Comparison of ENCODE assay signal across 8 cellular contexts in genomic region chr12:120468271-120468845, GRCh38. TPM values are rescaled to one million over a fixed set of nuclear protein-coding genes. Genes with fewer than 3 reads are reported as not detected.
DNase-seq lines count a peak whose midpoint lies in the region; ATAC-seq and TF ChIP-seq lines count a peak whose summit lies in the region.

No MANE protein-coding gene starts in this region.

- CTCF ChIA-PET in HEK293 (lab: Yijun Ruan, JAX): interaction anchor here (0.6 to 1.6 kb wide), 15 partner anchors 10 to 517 kb away, joined by 3 to 12 read pairs (median 4); partner anchors contain the start of genes COX6A1 and SIRT4

- ATAC-seq in left lung: peak; percentile 36

- H3K9me3 ChIP-seq in HEK293 (ENCODE audit: control insufficient read depth, insufficient read depth, low read depth, low read length) (no peaks in the 10 kb centered on the region), SJCRH30 (replicated peaks) (no peaks in the 10 kb centered on the region), left lung (no peaks in the 10 kb centered on the region), suprapubic skin (no peaks in the 10 kb centered on the region)

- H3K4me3 ChIP-seq in HEK293 (ENCODE audit: low read depth, low read length): peak overlapping the region; percentile 96
- H3K4me3 ChIP-seq in SJCRH30: peak overlapping the region; percentile 92
- peak overlapping the region; percentile 82 to 95 for H3K4me3 ChIP-seq in left lung
- H3K4me3 ChIP-seq in suprapubic skin: peak overlapping the region; percentile 70

- TF ChIP-seq CTCF in HEK293 (tag by site-specific recombination; IDR thresholded peaks at IDR 0.05): no peak
- TF ChIP-seq CTCF in left lung (IDR thresholded peaks at IDR 0.05): no peak
- TF ChIP-seq CTCF in suprapubic skin (IDR thresholded peaks at IDR 0.05): no peak

- peak; percentile 52 for DNase-seq in DMS53 treated with DMSO at 0.1 percent for 48 hours (lab: John Stamatoyannopoulos, UW; ENCODE audit: unreplicated experiment)
- peak; percentile 38 to 55 for DNase-seq in SJCRH30
- peak; percentile 36 for DNase-seq in cerebellar cortex (ENCODE audit: low spot score)
- DNase-seq in left lung: peak in 1 of 2 donors; percentile 42
- peak in 1 of 2 donors; percentile 66 for DNase-seq in suprapubic skin (ENCODE audit: low spot score in 2 of 2)
- DNase-seq in Ammon's horn (ENCODE audit: low spot score): no peak
- no peak for DNase-seq in NCI-H1105 (lab: John Stamatoyannopoulos, UW)

- peaks cover 10% of the 10 kb centered on the region; the same call in 1 of the 2 replicates for H3K4me1 ChIP-seq in HEK293 (ENCODE audit: control insufficient read depth, insufficient read depth, low read length)
- no peaks in the 10 kb centered on the region for H3K4me1 ChIP-seq in SJCRH30
- H3K4me1 ChIP-seq in left lung: peaks cover 10 to 37% of the 10 kb centered on the region in 2 donors
- peaks cover 45% of the 10 kb centered on the region for H3K4me1 ChIP-seq in suprapubic skin

- intact Hi-C loops in left lung (cut with DNase I): no loop called here

- no peak for TF ChIP-seq EP300 in suprapubic skin (IDR thresholded peaks at IDR 0.05)

- POLR2A ChIA-PET in HEK293 (lab: Yijun Ruan, JAX): interaction anchor here (0.6 to 4.7 kb wide), 9 partner anchors 15 to 266 kb away, joined by 3 to 38 read pairs (median 5); partner anchors contain the start of genes COQ5, DYNLL1, POP5 and RNU4-2

- H3K27ac ChIP-seq in HEK293 (ENCODE audit: extremely low read depth, low read depth, low read length): peak overlapping the region; percentile 99
- peak overlapping the region; percentile 60 for H3K27ac ChIP-seq in SJCRH30
- H3K27ac ChIP-seq in left lung: peak overlapping the region; percentile 94 to 95
- H3K27ac ChIP-seq in suprapubic skin: peak overlapping the region; percentile 96

- H3K36me3 ChIP-seq in HEK293 (ENCODE audit: control insufficient read depth in 2 of 2, insufficient read depth in 1 of 2, low read length in 2 of 2) (peaks cover 39 to 44% of the 10 kb centered on the region in 2 experiments), SJCRH30 (peaks cover 41% of the 10 kb centered on the region), left lung (peaks cover 0 to 35% of the 10 kb centered on the region in 2 donors), suprapubic skin (peaks cover 26% of the 10 kb centered on the region)

- H3K27me3 ChIP-seq in SJCRH30 (no peaks in the 10 kb centered on the region), left lung (no peaks in the 10 kb centered on the region), suprapubic skin (no peaks in the 10 kb centered on the region)

- whole genome bisulfite sequencing in suprapubic skin: 2% methylated on average over 19 of the region's 23 CpGs

- no peak for TF ChIP-seq POLR2A in suprapubic skin (IDR thresholded peaks at IDR 0.05)

TF ChIP-seq in HEK293, 187 proteins besides CTCF, POLR2A, EP300 and RAD21 (continues in another document):
- TF ChIP-seq ZNF510 (tag by site-specific recombination; IDR thresholded peaks at IDR 0.05; ENCODE audit: insufficient replicate concordance) (no peak), BCL6B (tag by site-specific recombination; IDR thresholded peaks at IDR 0.05) (no peak), ZSCAN18 (tag by site-specific recombination; IDR thresholded peaks at IDR 0.05) (no peak), ZBTB17 (tag by site-specific recombination; IDR thresholded peaks at IDR 0.05) (peak; percentile 56; the same call in 1 of the 2 replicates), ZNF19 (tag by site-specific recombination; IDR thresholded peaks at IDR 0.05; ENCODE audit: low read depth) (no peak), IKZF3 (tag by site-specific recombination; IDR thresholded peaks at IDR 0.05) (no peak), ZNF26 (tag by site-specific recombination; IDR thresholded peaks at IDR 0.05) (no peak), HOXD13 (CRISPR knock-in tag; IDR thresholded peaks at IDR 0.05; ENCODE audit: borderline replicate concordance) (no peak), ZNF23 (tag by site-specific recombination; IDR thresholded peaks at IDR 0.05; ENCODE audit: borderline replicate concordance) (no peak), ZBTB7A (tag by site-specific recombination; IDR thresholded peaks at IDR 0.05; ENCODE audit: low read depth) (no peak), ZBTB10 (tag by site-specific recombination; IDR thresholded peaks at IDR 0.05) (no peak), ZNF530 (tag by site-specific recombination; IDR thresholded peaks at IDR 0.05; ENCODE audit: low read depth) (no peak)

RNA-seq across cellular contexts. Expression of gene SRSF9, which starts 1.2 kb away (rescaled TPM):
- 120 and 136 TPM in 2 replicates for total RNA-seq in SJCRH30 (2014; rRNA removed; shearing (Covaris generic))
- total RNA-seq in left lung: 100 to 1,000 TPM; 120 to 136 TPM
- total RNA-seq in suprapubic skin: 10 to 100 TPM; 51.5 to 98.5 (median 73.0) TPM

RNA-seq across cellular contexts. Expression of gene GATC, which starts 22.1 kb away (rescaled TPM):
- 29.8 and 31.4 TPM in 2 replicates for total RNA-seq in SJCRH30 (2014; rRNA removed; shearing (Covaris generic))
- 10 to 100 TPM; 30.1 TPM for total RNA-seq in left lung
- total RNA-seq in suprapubic skin: 10 to 100 TPM; 17.5 to 27.8 (median 21.0) TPM

RNA-seq across cellular contexts. Expression of gene TRIAP1, which starts 22.2 kb away (rescaled TPM):
- 43.4 and 45.5 TPM in 2 replicates for total RNA-seq in SJCRH30 (2014; rRNA removed; shearing (Covaris generic))
- total RNA-seq in left lung (10 to 100 TPM; 21.9 to 29.1 TPM), suprapubic skin (10 to 100 TPM in 3 of 4 donors, 1 to 10 TPM in 1; 9.7 to 22.9 (median 17.4) TPM)

RNA-seq across cellular contexts. Expression of gene DYNLL1, which starts 27.6 kb away (rescaled TPM):
- 446 and 452 TPM in 2 replicates for total RNA-seq in SJCRH30 (2014; rRNA removed; shearing (Covaris generic))
- total RNA-seq in left lung: 100 to 1,000 TPM; 342 to 352 TPM
- total RNA-seq in suprapubic skin: 100 to 1,000 TPM; 167 to 493 (median 469) TPM

RNA-seq across cellular contexts. Expression of gene COX6A1, which starts 30.4 kb away (rescaled TPM):
- total RNA-seq in SJCRH30 (2014; rRNA removed; shearing (Covaris generic)): 423 and 488 TPM in 2 replicates
- 100 to 1,000 TPM; 308 to 311 TPM for total RNA-seq in left lung
- 1,000 to 10,000 TPM in 1 of 4 donors, 100 to 1,000 TPM in 3; 569 to 1,135 (median 836) TPM for total RNA-seq in suprapubic skin

Comparison
In these comparisons a context has a peak if more than half of its experiments do, and no peak if none do; other contexts are left out.
1. DNase-seq: peak in DMS53 treated with DMSO at 0.1 percent for 48 hours (single experiment), SJCRH30 (2 of 2) and cerebellar cortex (single experiment); none in Ammon's horn (single experiment) and NCI-H1105 (single experiment).
2. Peak in every context shown above with its lines, with median percentiles within 50 percentile points of each other: H3K27ac ChIP-seq and H3K4me3 ChIP-seq.